In genomic region chr1:200880212-200880611, GRCh38 we compare ENCODE assay signal across 14 cellular contexts. TPM values are rescaled to one million over a fixed set of nuclear protein-coding genes. Genes with fewer than 3 reads are reported as not detected.
A peak's percentile ranks its signal among the peaks of the same experiment; 100 is the strongest.
DNase-seq lines count a peak whose midpoint lies in the region; ATAC-seq and TF ChIP-seq lines count a peak whose summit lies in the region.
"Had no signal": no experiment of that assay in that cellular context is flagged by ENCODE, and none has a peak within 500 bp of the region (broad histone marks: within the 10 kb centered on the region; RNA-seq: fewer than 3 reads in every experiment).

No MANE protein-coding gene starts in this region.

- CTCF ChIA-PET in RWPE1 (lab: Yijun Ruan, JAX), result interaction anchor here (0.6 to 1.2 kb wide), 3 partner anchors 10 to 26 kb away, joined by 3 to 11 read pairs (median 3); partner anchors contain the start of gene INAVA

- H3K4me1 ChIP-seq in OCI-LY3 (ENCODE audit: low read length) (peaks cover 32% of the 10 kb centered on the region), GM23248 (ENCODE audit: insufficient read depth) (no peaks in the 10 kb centered on the region)

- H3K79me2 ChIP-seq in OCI-LY3 (ENCODE audit: low read length) (no peaks in the 10 kb centered on the region), GM23248 (ENCODE audit: insufficient read depth) (no peaks in the 10 kb centered on the region)

- DNase-seq in stimulated activated CD4-positive, alpha-beta T cell treated with anti-CD3 and anti-CD28 coated beads, Interleukin-1b, Interleukin-23, amount 100 ng/mL, for 48 hours, result peak; percentile 51
- DNase-seq in stimulated activated CD4-positive, alpha-beta T cell treated with anti-CD3 and anti-CD28 coated beads, Interleukin-12 subunit alpha, Interleukin-12 subunit beta, amount 100 ng/mL, for 4 hours, result no peak
- no peak for DNase-seq in GM23248
- DNase-seq in RWPE1 (ENCODE audit: low spot score), result no peak
- no peak for DNase-seq in LoVo (ENCODE audit: low spot score)
- DNase-seq in RPMI8226, result no peak
- DNase-seq: H7, NCI-H1105, small intestine had no signal

- H2AFZ ChIP-seq in OCI-LY3 (ENCODE audit: low read depth, low read length) (no peak overlapping the region), GM23248 (no peak overlapping the region)

- H4K20me1 ChIP-seq in OCI-LY3 (ENCODE audit: insufficient read depth, low read length) (peaks cover 2% of the 10 kb centered on the region; the same call in 1 of the 2 replicates), GM23248 (ENCODE audit: insufficient read depth) (no peaks in the 10 kb centered on the region)

- H3K27ac ChIP-seq in OCI-LY3 (ENCODE audit: low read length) (no peak overlapping the region), GM23248 (no peak overlapping the region), RWPE1 (no peak overlapping the region)

- TF ChIP-seq CTCF in OCI-LY3 (IDR thresholded peaks at IDR 0.05; ENCODE audit: low read depth, low read length) (no peak), RWPE1 (conservative IDR thresholded peaks at IDR 0.05; ENCODE audit: low read depth) (no peak)

- H3K9ac ChIP-seq in OCI-LY3 (ENCODE audit: low read length) (no peak overlapping the region), GM23248 (no peak overlapping the region)

- in situ Hi-C loops in GM23248 (cut with MboI), result no loop called here

- H3F3A ChIP-seq in GM23248 (ENCODE audit: insufficient read depth), result no peaks in the 10 kb centered on the region

- H3K27me3 ChIP-seq in OCI-LY3 (ENCODE audit: low read depth, low read length) (peaks cover 69% of the 10 kb centered on the region), GM23248 (replicated peaks; ENCODE audit: insufficient read depth) (peaks cover 43% of the 10 kb centered on the region)

- POLR2A ChIA-PET in RWPE1 (lab: Yijun Ruan, JAX; ENCODE audit: low non-redundant PET), result no interaction called here

- no peaks in the 10 kb centered on the region for H3K36me3 ChIP-seq in OCI-LY3 (replicated peaks; ENCODE audit: low read depth, low read length)
- no peaks in the 10 kb centered on the region for H3K36me3 ChIP-seq in GM23248 (ENCODE audit: low read depth)

- ATAC-seq in HG02840 (IDR thresholded peaks at IDR 0.05; ENCODE audit: low FRiP score, unreplicated experiment), result peak; percentile 61

- 55% methylated on average over 3 of the region's 3 CpGs for WGBS in GM23248 (ENCODE audit: low coverage in 1 of 2, low lambda C conversion rate in 2 of 2, missing lambda C conversion rate in 2 of 2), 2 experiments

- H3K4me3 ChIP-seq in OCI-LY3 (ENCODE audit: low read length) (no peak overlapping the region), GM23248 (no peak overlapping the region)

- no peaks in the 10 kb centered on the region for H3K9me2 ChIP-seq in GM23248 (ENCODE audit: insufficient read depth)

- H3K9me3 ChIP-seq in OCI-LY3 (ENCODE audit: insufficient read depth, low read length) (no peaks in the 10 kb centered on the region), GM23248 (ENCODE audit: low read depth) (no peaks in the 10 kb centered on the region)

- H3K4me2 ChIP-seq in OCI-LY3 (ENCODE audit: low read length), result peak overlapping the region; percentile 10; the same call in 1 of the 2 replicates
- no peak overlapping the region for H3K4me2 ChIP-seq in GM23248 (ENCODE audit: unreplicated experiment)

RNA-seq across cellular contexts. Expression of gene GPR25, which starts 7.4 kb away (rescaled TPM):
- not detected in 2 replicates for total RNA-seq in GM23248 (2014; rRNA removed; shearing (Covaris generic))
- polyA plus RNA-seq in GM23248 (2016; fragmentation: Nextera tagmentation; extraction: Ambion mirVana), result not detected in 2 replicates
- total RNA-seq: epithelial cell of proximal tubule; H7; T-helper 1 cell treated with Interleukin-12 subunit alpha and Interleukin-12 subunit beta and Interleukin-4 antibody, amounts not matched to agents 30 ng/mL and 1 ng/mL, for 36 hours; ureter had no signal

RNA-seq across cellular contexts. Expression of gene INAVA, which starts 14.5 kb away (rescaled TPM):
- total RNA-seq in GM23248 (2014; rRNA removed; shearing (Covaris generic)), result not detected in 2 replicates
- polyA plus RNA-seq in GM23248 (2016; fragmentation: Nextera tagmentation; extraction: Ambion mirVana), result not detected in 2 replicates
- total RNA-seq: T-helper 1 cell treated with Interleukin-12 subunit alpha and Interleukin-12 subunit beta and Interleukin-4 antibody, amounts not matched to agents 30 ng/mL and 1 ng/mL, for 36 hours had no signal
